In genomic region chr10:67851229-67851628, GRCh38 we compare ENCODE assay signal across 19 cellular contexts. TPM values are rescaled to one million over a fixed set of nuclear protein-coding genes. Genes with fewer than 3 reads are reported as not detected.
DNase-seq lines count a peak whose midpoint lies in the region; ATAC-seq lines count a peak whose summit lies in the region.
"Had no signal": no experiment of that assay in that cellular context is flagged by ENCODE, and none has a peak within 500 bp of the region (broad histone marks: within the 10 kb centered on the region; RNA-seq: fewer than 3 reads in every experiment).

No MANE protein-coding gene starts in this region.

- no peak overlapping the region for H3K4me3 ChIP-seq in CD8-positive, alpha-beta memory T cell (ENCODE audit: low read length)
- H3K4me3 ChIP-seq: heart right ventricle, SJCRH30 had no signal

- no peaks in the 10 kb centered on the region for H3K27me3 Mint-ChIP-seq in CD8-positive, alpha-beta memory T cell
- no peaks in the 10 kb centered on the region for H3K27me3 Mint-ChIP-seq in T-cell
- H3K27me3 Mint-ChIP-seq in activated naive CD8-positive, alpha-beta T cell treated with anti-CD3 and anti-CD28 coated beads, Interleukin-2, amount 50 U/mL, for 24 hours, result no peaks in the 10 kb centered on the region
- H3K27me3 Mint-ChIP-seq in natural killer cell treated with Interleukin-12 subunit alpha and Interleukin-12 subunit beta and Interleukin-15 and Interleukin-18, amount 100 ng/mL, for 72 hours, result no peaks in the 10 kb centered on the region

- H3K27me3 ChIP-seq in CD8-positive, alpha-beta memory T cell (ENCODE audit: insufficient read depth, low read length, poor library complexity, severe bottlenecking), result no peaks in the 10 kb centered on the region
- H3K27me3 ChIP-seq: heart right ventricle, SJCRH30, testis had no signal

- no peak for DNase-seq in CD8-positive, alpha-beta memory T cell
- no peak for DNase-seq in T-cell
- DNase-seq in activated naive CD8-positive, alpha-beta T cell treated with anti-CD3 and anti-CD28 coated beads, Interleukin-2, amount 50 U/mL, for 24 hours, result no peak
- DNase-seq in natural killer cell treated with Interleukin-12 subunit alpha and Interleukin-12 subunit beta and Interleukin-15 and Interleukin-18, amount 100 ng/mL, for 72 hours (ENCODE audit: low spot score), result no peak
- DNase-seq in NCI-H128 (lab: John Stamatoyannopoulos, UW; ENCODE audit: unreplicated experiment), result no peak
- no peak for DNase-seq in left cardiac atrium
- DNase-seq: activated CD4-positive, CD25-positive, alpha-beta regulatory T cell; caudate nucleus; GDM1; HCEC 1CT; heart right ventricle; KBM-7; MM.1S; NCI-H1436 treated with DMSO at 0.1 percent for 48 hours; NCI-H524 treated with DMSO at 0.1 percent for 48 hours; SJCRH30; testis had no signal

- POLR2A ChIA-PET in CD8-positive, alpha-beta memory T cell (lab: Charles Lee), result interaction anchor here (0.5 to 0.6 kb wide), 2 partner anchors 26 to 31 kb away, joined by 8 to 9 read pairs; no protein-coding TSS in a partner anchor
- POLR2A ChIA-PET in T-cell (lab: Charles Lee), result no interaction called here

- ATAC-seq in T-cell (replicated peaks in 1 of 4) (no peak), left cardiac atrium (no peak), HG02885 (IDR thresholded peaks at IDR 0.05; ENCODE audit: poor library complexity, unreplicated experiment) (no peak)
- ATAC-seq in activated naive CD8-positive, alpha-beta T cell treated with anti-CD3 and anti-CD28 coated beads, Interleukin-2, amount 50 U/mL, for 24 hours, result no peak
- no peak for ATAC-seq in natural killer cell treated with Interleukin-12 subunit alpha and Interleukin-12 subunit beta and Interleukin-15 and Interleukin-18, amount 100 ng/mL, for 72 hours
- ATAC-seq: heart right ventricle, left lobe of liver had no signal

- H3K36me3 ChIP-seq in CD8-positive, alpha-beta memory T cell (ENCODE audit: insufficient read depth, low read length), result no peaks in the 10 kb centered on the region
- H3K36me3 ChIP-seq: heart right ventricle, SJCRH30 had no signal

- peaks cover 11 to 16% (median 12%) of the 10 kb centered on the region in 3 donors for H3K4me1 Mint-ChIP-seq in CD8-positive, alpha-beta memory T cell
- peaks cover 10 to 16% (median 14%) of the 10 kb centered on the region in 3 donors for H3K4me1 Mint-ChIP-seq in T-cell
- H3K4me1 Mint-ChIP-seq in activated naive CD8-positive, alpha-beta T cell treated with anti-CD3 and anti-CD28 coated beads, Interleukin-2, amount 50 U/mL, for 24 hours, result peaks cover 22% of the 10 kb centered on the region
- peaks cover 10 to 14% of the 10 kb centered on the region in 2 donors for H3K4me1 Mint-ChIP-seq in natural killer cell treated with Interleukin-12 subunit alpha and Interleukin-12 subunit beta and Interleukin-15 and Interleukin-18, amount 100 ng/mL, for 72 hours (ENCODE audit: low read depth in 2 of 2)

- peaks cover 5% of the 10 kb centered on the region for H3K4me1 ChIP-seq in CD8-positive, alpha-beta memory T cell (ENCODE audit: insufficient read depth, low read length)
- H3K4me1 ChIP-seq: SJCRH30 had no signal

- H3K27ac Mint-ChIP-seq in CD8-positive, alpha-beta memory T cell, result peak overlapping the region in 1 of 8 donors; percentile 68
- no peak overlapping the region for H3K27ac Mint-ChIP-seq in T-cell
- peak overlapping the region; percentile 1 for H3K27ac Mint-ChIP-seq in activated naive CD8-positive, alpha-beta T cell treated with anti-CD3 and anti-CD28 coated beads, Interleukin-2, amount 50 U/mL, for 24 hours
- peak overlapping the region in 1 of 2 donors; percentile 99 for H3K27ac Mint-ChIP-seq in natural killer cell treated with Interleukin-12 subunit alpha and Interleukin-12 subunit beta and Interleukin-15 and Interleukin-18, amount 100 ng/mL, for 72 hours

- H3K9me3 Mint-ChIP-seq in CD8-positive, alpha-beta memory T cell, result peaks cover 0 to 2% (median 0%) of the 10 kb centered on the region in 5 donors
- H3K9me3 Mint-ChIP-seq in T-cell, result no peaks in the 10 kb centered on the region
- no peaks in the 10 kb centered on the region for H3K9me3 Mint-ChIP-seq in activated naive CD8-positive, alpha-beta T cell treated with anti-CD3 and anti-CD28 coated beads, Interleukin-2, amount 50 U/mL, for 24 hours
- no peaks in the 10 kb centered on the region for H3K9me3 Mint-ChIP-seq in natural killer cell treated with Interleukin-12 subunit alpha and Interleukin-12 subunit beta and Interleukin-15 and Interleukin-18, amount 100 ng/mL, for 72 hours

- H3K27ac ChIP-seq in CD8-positive, alpha-beta memory T cell (ENCODE audit: low read depth, low read length), result no peak overlapping the region
- H3K27ac ChIP-seq: heart right ventricle, SJCRH30 had no signal

- no peaks in the 10 kb centered on the region for H3K9me3 ChIP-seq in CD8-positive, alpha-beta memory T cell (ENCODE audit: low read length)
- H3K9me3 ChIP-seq: heart right ventricle, SJCRH30, testis had no signal

- intact Hi-C loops in left cardiac atrium (cut with DNase I), result no loop called here

- H3K4me3 Mint-ChIP-seq in CD8-positive, alpha-beta memory T cell, result peak overlapping the region; percentile 6 to 74 (median 39)
- peak overlapping the region in 2 of 3 donors; percentile 18 to 49 for H3K4me3 Mint-ChIP-seq in T-cell
- H3K4me3 Mint-ChIP-seq in activated naive CD8-positive, alpha-beta T cell treated with anti-CD3 and anti-CD28 coated beads, Interleukin-2, amount 50 U/mL, for 24 hours, result peak overlapping the region; percentile 91
- peak overlapping the region; percentile 27 for H3K4me3 Mint-ChIP-seq in natural killer cell treated with Interleukin-12 subunit alpha and Interleukin-12 subunit beta and Interleukin-15 and Interleukin-18, amount 100 ng/mL, for 72 hours

- CTCF ChIA-PET in CD8-positive, alpha-beta memory T cell (lab: Charles Lee), result interaction anchor here (0.7 to 1.1 kb wide), 2 partner anchors 63 to 1238 kb away, joined by 3 read pairs; no protein-coding TSS in a partner anchor
- CTCF ChIA-PET in T-cell (lab: Charles Lee), result interaction anchor here in 1 of 2 donors (0.6 to 1.3 kb wide), 3 partner anchors 33 to 452 kb away, joined by 3 read pairs; partner anchors contain the start of gene SIRT1

- H3K36me3 Mint-ChIP-seq in CD8-positive, alpha-beta memory T cell, result peaks cover 0 to 8% (median 0%) of the 10 kb centered on the region in 3 donors
- H3K36me3 Mint-ChIP-seq in T-cell, result no peaks in the 10 kb centered on the region
- no peaks in the 10 kb centered on the region for H3K36me3 Mint-ChIP-seq in activated naive CD8-positive, alpha-beta T cell treated with anti-CD3 and anti-CD28 coated beads, Interleukin-2, amount 50 U/mL, for 24 hours (ENCODE audit: low read depth)
- H3K36me3 Mint-ChIP-seq in natural killer cell treated with Interleukin-12 subunit alpha and Interleukin-12 subunit beta and Interleukin-15 and Interleukin-18, amount 100 ng/mL, for 72 hours, result no peaks in the 10 kb centered on the region

RNA-seq across cellular contexts. Expression of gene DNAJC12, which starts 13.2 kb away (rescaled TPM):
- 10 to 100 TPM; 12.7 to 12.9 TPM for total RNA-seq in CD8-positive, alpha-beta memory T cell
- polyA plus RNA-seq in CD8-positive, alpha-beta memory T cell, result not detected
- total RNA-seq in T-cell (under 1 TPM in 2 of 5 donors, not detected in 3; 0.20 to 0.28 TPM), left cardiac atrium (1 to 10 TPM; 3.6 to 3.7 TPM)
- 1 to 10 TPM in 1 of 2 donors, under 1 TPM in 1; 0.24 to 2.3 TPM for total RNA-seq in natural killer cell treated with Interleukin-12 subunit alpha and Interleukin-12 subunit beta and Interleukin-15 and Interleukin-18, amount 100 ng/mL, for 72 hours

RNA-seq across cellular contexts. Expression of gene SIRT1, which starts 33.2 kb away (rescaled TPM):
- 10 to 100 TPM; 24.8 to 26.5 TPM for total RNA-seq in CD8-positive, alpha-beta memory T cell
- polyA plus RNA-seq in CD8-positive, alpha-beta memory T cell, result 20.1 TPM
- 10 to 100 TPM; 41.0 to 58.7 (median 46.7) TPM for total RNA-seq in T-cell
- 10 to 100 TPM; 15.6 to 23.2 TPM for total RNA-seq in natural killer cell treated with Interleukin-12 subunit alpha and Interleukin-12 subunit beta and Interleukin-15 and Interleukin-18, amount 100 ng/mL, for 72 hours
- total RNA-seq in left cardiac atrium, result 10 to 100 TPM; 14.1 to 14.8 TPM

Comparison
In these comparisons a context has a peak if more than half of its experiments do, and no peak if none do; other contexts are left out.
1. H3K4me3 Mint-ChIP-seq: peak in every context shown above with its lines; median percentile 91 in activated naive CD8-positive, alpha-beta T cell treated with anti-CD3 and anti-CD28 coated beads, Interleukin-2, amount 50 U/mL, for 24 hours; 39 in CD8-positive, alpha-beta memory T cell; 34 in T-cell; 27 in natural killer cell treated with Interleukin-12 subunit alpha and Interleukin-12 subunit beta and Interleukin-15 and Interleukin-18, amount 100 ng/mL, for 72 hours.